10 cellular contexts compared by ENCODE assay signal in genomic region chr3:20225769-20226168, GRCh38. TPM values are rescaled to one million over a fixed set of nuclear protein-coding genes. Genes with fewer than 3 reads are reported as not detected.
DNase-seq lines count a peak whose midpoint lies in the region; ATAC-seq and TF ChIP-seq lines count a peak whose summit lies in the region.
"Had no signal": no experiment of that assay in that cellular context is flagged by ENCODE, and none has a peak within 500 bp of the region (broad histone marks: within the 10 kb centered on the region; RNA-seq: fewer than 3 reads in every experiment).

No MANE protein-coding gene starts in this region.

- H3K36me3 ChIP-seq in endodermal cell (ENCODE audit: control insufficient read depth, insufficient read depth, low read length) (no peaks in the 10 kb centered on the region), parathyroid adenoma (ENCODE audit: control insufficient read depth, insufficient read depth, low read length) (no peaks in the 10 kb centered on the region), mucosa of descending colon (ENCODE audit: low read depth) (no peaks in the 10 kb centered on the region)

- H3K27me3 Mint-ChIP-seq in endodermal cell (ENCODE audit: insufficient read depth), result no peaks in the 10 kb centered on the region
- H3K27me3 Mint-ChIP-seq: B cell had no signal

- H3K9ac ChIP-seq in endodermal cell (ENCODE audit: extremely low read depth, low read length, poor library complexity, severe bottlenecking) (no peak overlapping the region), parathyroid adenoma (no peak overlapping the region)

- no peak overlapping the region for H3K27ac ChIP-seq in endodermal cell (ENCODE audit: low read depth, low read length)
- H3K27ac ChIP-seq in parathyroid adenoma, result no peak overlapping the region
- H3K27ac ChIP-seq: skin epidermis had no signal

- H3K4me3 ChIP-seq in endodermal cell (ENCODE audit: low read length) (no peak overlapping the region), parathyroid adenoma (ENCODE audit: low read depth, low read length) (no peak overlapping the region), mucosa of descending colon (no peak overlapping the region)
- H3K4me3 ChIP-seq: skin epidermis had no signal

- peak overlapping the region; percentile 45 for H2AFZ ChIP-seq in parathyroid adenoma

- H3K27me3 ChIP-seq in endodermal cell (ENCODE audit: control insufficient read depth, insufficient read depth, low read length, poor library complexity, severe bottlenecking), result no peaks in the 10 kb centered on the region
- no peaks in the 10 kb centered on the region for H3K27me3 ChIP-seq in parathyroid adenoma (ENCODE audit: control insufficient read depth, insufficient read depth, low read length)

- peaks cover 2% of the 10 kb centered on the region for H3K4me1 ChIP-seq in endodermal cell (ENCODE audit: control insufficient read depth, insufficient read depth, low read length)
- H3K4me1 ChIP-seq in parathyroid adenoma, result no peaks in the 10 kb centered on the region
- H3K4me1 ChIP-seq in mucosa of descending colon (ENCODE audit: low read depth), result no peaks in the 10 kb centered on the region

- TF ChIP-seq CTCF in endodermal cell (conservative IDR thresholded peaks at IDR 0.05), result peak; percentile 80
- peak; percentile 20 for TF ChIP-seq CTCF in parathyroid adenoma (IDR thresholded peaks at IDR 0.05)
- no peak for TF ChIP-seq CTCF in mucosa of descending colon (IDR thresholded peaks at IDR 0.05)

- no peaks in the 10 kb centered on the region for H3K79me2 ChIP-seq in parathyroid adenoma

- no peak overlapping the region for H3K4me2 ChIP-seq in parathyroid adenoma (ENCODE audit: low read length)

- intact Hi-C loops in mucosa of descending colon (cut with DNase I, micrococcal nuclease), result no loop called here

- peaks cover 3% of the 10 kb centered on the region for H3K36me3 Mint-ChIP-seq in endodermal cell (ENCODE audit: low read depth)

- H3K9me3 ChIP-seq in endodermal cell (ENCODE audit: control insufficient read depth, low read length) (no peaks in the 10 kb centered on the region), parathyroid adenoma (ENCODE audit: control insufficient read depth, low read length) (no peaks in the 10 kb centered on the region), mucosa of descending colon (no peaks in the 10 kb centered on the region)

- no peak for ATAC-seq in mucosa of descending colon
- ATAC-seq in activated CD4-positive, CD25-positive, alpha-beta regulatory T cell treated with anti-CD3 and anti-CD28 coated beads, Interleukin-2, amount 50 U/mL, for 24 hours, result no peak

- H3K4me3 Mint-ChIP-seq in endodermal cell, result no peak overlapping the region
- H3K4me3 Mint-ChIP-seq: B cell had no signal

- DNase-seq in NCI-H146 (lab: John Stamatoyannopoulos, UW) (peak; percentile 3), NCI-H146 treated with DMSO at 0.1 percent for 48 hours (lab: John Stamatoyannopoulos, UW; ENCODE audit: unreplicated experiment) (no peak), NCI-H446 treated with DMSO at 0.1 percent for 48 hours (lab: John Stamatoyannopoulos, UW) (peak; percentile 66), endodermal cell (no peak), mucosa of descending colon (no peak)
- DNase-seq in activated CD4-positive, alpha-beta T cell treated with anti-CD3 and anti-CD28 coated beads, Interleukin-2, amount 50 U/mL, for 1 hour, result no peak

- H3K9me3 Mint-ChIP-seq in endodermal cell, result peaks cover 4% of the 10 kb centered on the region

- no peak overlapping the region for H3K27ac Mint-ChIP-seq in endodermal cell
- H3K27ac Mint-ChIP-seq: B cell had no signal

- WGBS in endodermal cell (ENCODE audit: insufficient coverage in 1 of 2, insufficient read length in 1 of 2), 2 experiments, result 56 to 66% methylated on average over 2 of the region's 2 CpGs

- H3K4me1 Mint-ChIP-seq in endodermal cell, result peaks cover 24% of the 10 kb centered on the region
- H3K4me1 Mint-ChIP-seq: B cell had no signal

RNA-seq across cellular contexts. Expression of gene SGO1, which starts 39.8 kb away (rescaled TPM):
- total RNA-seq in endodermal cell, result 10 to 100 TPM; 25.1 to 44.8 TPM
- polyA plus RNA-seq in endodermal cell (2013, experiment 1 of 2), result 36.9 TPM
- 42.3 TPM for polyA plus RNA-seq in endodermal cell (2013, experiment 2 of 2)
- total RNA-seq in mucosa of descending colon, result 1 to 10 TPM; 1.6 to 6.6 (median 2.1) TPM

Comparison
In these comparisons a context has a peak if more than half of its experiments do, and no peak if none do; other contexts are left out.
1. DNase-seq: peak in NCI-H146 (single experiment) and NCI-H446 treated with DMSO at 0.1 percent for 48 hours (single experiment); none in NCI-H146 treated with DMSO at 0.1 percent for 48 hours (single experiment), endodermal cell (single experiment), activated CD4-positive, alpha-beta T cell treated with anti-CD3 and anti-CD28 coated beads, Interleukin-2, amount 50 U/mL, for 1 hour (single experiment) and mucosa of descending colon (0 of 3).